Comparison of ENCODE assay signal across 9 cellular contexts in the genomic region with DNA sequence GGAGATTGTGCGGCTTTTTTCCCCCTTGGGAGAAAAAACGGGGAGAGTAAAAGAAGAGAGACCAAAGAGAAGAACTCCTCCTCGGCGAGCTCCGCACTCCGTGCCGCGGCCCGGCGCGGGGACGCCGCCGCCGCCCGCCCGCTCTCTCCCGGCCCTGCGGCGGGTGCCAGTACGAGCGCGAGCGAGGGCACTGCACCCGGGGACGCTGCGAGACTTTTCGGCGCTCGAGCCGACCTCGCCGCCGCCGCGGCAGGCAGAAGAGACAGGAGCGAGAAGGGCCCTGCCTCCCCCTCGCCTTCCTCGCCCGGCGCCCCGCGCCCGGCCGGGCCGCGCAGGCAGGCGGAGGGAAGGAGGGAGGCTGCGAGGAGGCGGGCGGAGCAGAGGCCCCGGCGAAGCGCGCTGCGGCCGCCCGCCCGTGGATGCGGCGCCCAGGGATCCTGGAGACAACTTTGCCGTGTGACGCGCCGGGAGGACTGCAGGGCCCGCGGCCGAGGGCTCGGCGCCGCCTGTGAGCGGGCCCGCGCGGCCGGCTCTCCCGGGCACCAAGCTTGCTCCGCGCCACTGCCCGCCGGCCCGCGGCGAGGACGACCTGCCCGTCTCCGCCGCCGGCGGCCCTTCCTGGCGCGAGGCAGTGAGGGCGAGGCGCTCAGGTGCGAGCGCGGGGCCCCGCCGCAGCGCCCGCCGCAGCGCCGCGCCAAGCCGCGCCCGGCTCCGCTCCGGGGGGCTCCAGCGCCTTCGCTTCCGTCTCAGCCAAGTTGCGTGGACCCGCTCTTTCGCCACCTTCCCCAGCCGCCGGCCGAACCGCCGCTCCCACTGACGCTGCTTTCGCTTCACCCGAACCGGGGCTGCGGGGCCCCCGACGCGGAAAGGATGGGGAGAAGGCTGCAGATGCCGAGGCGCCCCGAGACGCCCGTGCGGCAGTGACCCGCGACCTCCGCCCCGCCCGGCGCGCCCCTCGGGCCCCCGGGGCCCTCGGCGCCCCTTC. TPM values are rescaled to one million over a fixed set of nuclear protein-coding genes. Genes with fewer than 3 reads are reported as not detected.
DNase-seq lines count a peak whose midpoint lies in the region; ATAC-seq lines count a peak whose summit lies in the region.
"Had no signal": no experiment of that assay in that cellular context is flagged by ENCODE, and none has a peak within 500 bp of the region (broad histone marks: within the 10 kb centered on the region; RNA-seq: fewer than 3 reads in every experiment).

No MANE protein-coding gene starts in this region.

- POLR2A ChIA-PET in naive thymus-derived CD8-positive, alpha-beta T cell (lab: Charles Lee) = no interaction called here

- peak overlapping the region; percentile 10 for H3K9ac ChIP-seq in endocrine pancreas (ENCODE audit: control insufficient read depth, insufficient read depth, low read length)

- peaks cover 7 to 31% (median 28%) of the 10 kb centered on the region in 4 donors for H3K4me1 Mint-ChIP-seq in naive thymus-derived CD8-positive, alpha-beta T cell

- H3K9me3 Mint-ChIP-seq in naive thymus-derived CD8-positive, alpha-beta T cell = peaks cover 0 to 2% (median 0%) of the 10 kb centered on the region in 9 donors

- H3K4me1 ChIP-seq in endocrine pancreas (ENCODE audit: control insufficient read depth, insufficient read depth, low read length) = no peaks in the 10 kb centered on the region

- H3K27me3 ChIP-seq in endocrine pancreas (ENCODE audit: control insufficient read depth, insufficient read depth, low read length) = peaks cover 10% of the 10 kb centered on the region

- DNase-seq in NCI-H748 (lab: John Stamatoyannopoulos, UW; ENCODE audit: unreplicated experiment) (peak; percentile 65), NCI-H748 treated with DMSO at 0.1 percent for 48 hours (lab: John Stamatoyannopoulos, UW) (no peak), RPMI8226 (peak; percentile 39)
- DNase-seq in naive thymus-derived CD8-positive, alpha-beta T cell = peak in 4 of 10 donors; percentile 15 to 32 (median 27)

- H3K4me3 ChIP-seq in endocrine pancreas (ENCODE audit: control insufficient read depth, insufficient read depth, low read length) = no peak overlapping the region

- no peak overlapping the region for H3K27ac Mint-ChIP-seq in naive thymus-derived CD8-positive, alpha-beta T cell
- H3K27ac Mint-ChIP-seq: activated naive CD8-positive, alpha-beta T cell had no signal

- ATAC-seq in naive thymus-derived CD8-positive, alpha-beta T cell = peak; percentile 34 to 35
- ATAC-seq in GM19467 (IDR thresholded peaks at IDR 0.05; ENCODE audit: unreplicated experiment) (no peak), GM18858 (IDR thresholded peaks at IDR 0.05; ENCODE audit: unreplicated experiment) (no peak), HG02981 (IDR thresholded peaks at IDR 0.05; ENCODE audit: unreplicated experiment) (no peak)

- H3K9me3 ChIP-seq in endocrine pancreas (ENCODE audit: control insufficient read depth, low read length) = no peaks in the 10 kb centered on the region

- H3K36me3 ChIP-seq in endocrine pancreas (ENCODE audit: control insufficient read depth, insufficient read depth, low read length) = no peaks in the 10 kb centered on the region

- peak overlapping the region in 6 of 10 donors; percentile 44 to 67 (median 58) for H3K4me3 Mint-ChIP-seq in naive thymus-derived CD8-positive, alpha-beta T cell
- H3K4me3 Mint-ChIP-seq: activated naive CD8-positive, alpha-beta T cell had no signal

- H3K36me3 Mint-ChIP-seq in naive thymus-derived CD8-positive, alpha-beta T cell = peaks cover 0 to 2% (median 0%) of the 10 kb centered on the region in 3 donors
- H3K36me3 Mint-ChIP-seq: activated naive CD8-positive, alpha-beta T cell had no signal

- peaks cover 27 to 71% (median 51%) of the 10 kb centered on the region in 5 donors for H3K27me3 Mint-ChIP-seq in naive thymus-derived CD8-positive, alpha-beta T cell

RNA-seq across cellular contexts. Expression of gene INHBB, which starts 0.7 kb away (rescaled TPM):
- not detected for total RNA-seq in naive thymus-derived CD8-positive, alpha-beta T cell
- not detected for polyA plus RNA-seq in naive thymus-derived CD8-positive, alpha-beta T cell

Comparison
In these comparisons a context has a peak if more than half of its experiments do, and no peak if none do; other contexts are left out.
1. ATAC-seq: peak in naive thymus-derived CD8-positive, alpha-beta T cell (2 of 2); none in GM19467 (single experiment), GM18858 (single experiment) and HG02981 (single experiment).